Comparison of ENCODE assay signal across 26 cellular contexts in the genomic region with DNA sequence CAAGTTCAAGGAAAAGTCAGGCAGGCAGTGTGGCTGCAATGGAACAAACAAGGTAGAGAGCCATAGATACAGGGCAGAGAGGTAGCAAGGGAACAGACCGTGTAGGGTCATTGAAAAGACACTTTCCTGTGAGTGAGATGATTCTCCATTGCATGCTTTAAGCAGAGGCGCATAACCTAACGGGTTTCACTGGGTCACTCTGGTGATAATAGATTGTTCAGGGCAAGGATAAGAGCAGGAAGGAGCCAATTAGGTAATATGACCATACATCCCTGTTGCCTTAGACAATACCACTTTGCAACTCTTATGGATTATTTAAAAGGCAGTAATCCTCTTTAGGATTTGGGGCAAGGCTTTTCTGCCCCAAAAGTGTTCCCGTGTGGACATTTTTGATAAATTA.
"Had no signal": no experiment of that assay in that cellular context is flagged by ENCODE, and none has a peak within 500 bp of the region (broad histone marks: within the 10 kb centered on the region; RNA-seq: fewer than 3 reads in every experiment).

No MANE protein-coding gene starts in this region.

- H3K4me2 ChIP-seq: smooth muscle cell had no signal

- H3K4me1 ChIP-seq: left ventricle myocardium inferior, right atrium auricular region had no signal

- H3K27me3 ChIP-seq: cardiac muscle cell, colonic mucosa, dorsolateral prefrontal cortex, right atrium auricular region had no signal

- H3K4me3 ChIP-seq: cardiac muscle cell, colonic mucosa, dorsolateral prefrontal cortex, left ventricle myocardium inferior, lung, right atrium auricular region, smooth muscle cell had no signal

- H3K36me3 ChIP-seq: cardiac muscle cell, colonic mucosa, left ventricle myocardium inferior, right atrium auricular region had no signal

- H3K9me3 ChIP-seq: colonic mucosa, left ventricle myocardium inferior, right atrium auricular region had no signal

- DNase-seq: activated CD4-positive, alpha-beta T cell treated with anti-CD3 and anti-CD28 coated beads for 4 hours; activated CD4-positive, alpha-beta T cell treated with anti-CD3 and anti-CD28 coated beads, Interleukin-2, amount 50 U/mL, for 4 hours; activated CD8-positive, alpha-beta memory T cell treated with anti-CD3 and anti-CD28 coated beads for 24 hours; activated effector memory CD4-positive, alpha-beta T cell treated with Interleukin-2 at 50 U/mL for 16 hours; activated naive CD4-positive, alpha-beta T cell treated with Interleukin-2 at 50 U/mL for 16 hours; anterior cingulate cortex; cerebellar nuclear complex; colonic mucosa; dorsolateral prefrontal cortex; effector memory CD4-positive, alpha-beta T cell; islet precursor cell; left ventricle myocardium inferior; mesendoderm; stimulated activated CD4-positive, alpha-beta T cell treated with anti-CD3 and anti-CD28 coated beads, Interleukin-1b, Interleukin-23, amount 100 ng/mL, for 48 hours; stimulated activated CD4-positive, alpha-beta T cell treated with anti-CD3 and anti-CD28 coated beads, Interleukin-4, amount 100 ng/mL, for 4 hours; stimulated activated CD8-positive, alpha-beta memory T cell treated with anti-CD3 and anti-CD28 coated beads, Interleukin-4, amount 100 ng/mL, for 48 hours; T-helper 2 cell; trophoblast cell had no signal

- H3K27ac ChIP-seq: cardiac muscle cell, colonic mucosa, left ventricle myocardium inferior, right atrium auricular region had no signal

- ATAC-seq: natural killer cell treated with Interleukin-12 subunit alpha and Interleukin-12 subunit beta and Interleukin-15 and Interleukin-18, amount 100 ng/mL, for 72 hours; stimulated activated memory B cell treated with anti-CD40 and anti-IgM and Interleukin-4, amounts not matched to agents 10 μg/mL and 1 μg/mL and 100 μg/mL, for 72 hours had no signal

- FAIRE-seq: frontal cortex, urothelium cell line had no signal
